In the genomic region with DNA sequence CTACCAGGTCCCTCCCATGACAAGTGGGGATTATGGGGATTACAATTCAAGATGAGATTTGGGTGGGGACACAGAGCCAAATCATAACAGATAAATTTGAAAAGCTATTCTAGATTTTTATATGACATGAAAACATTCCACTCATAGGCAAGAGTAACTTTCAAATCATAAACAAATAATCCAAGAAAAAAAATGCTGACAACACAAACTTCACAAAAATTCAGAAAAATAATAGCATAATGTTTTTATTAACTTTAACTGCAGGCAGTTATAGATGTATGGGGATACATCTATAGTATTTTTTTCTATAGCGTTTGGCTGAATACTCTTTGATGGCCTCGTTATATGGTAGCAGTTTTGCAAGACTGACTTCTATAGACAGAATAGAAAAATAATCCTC, we compare ENCODE assay signal across 4 cellular contexts.
A peak's percentile ranks its signal among the peaks of the same experiment; 100 is the strongest.
TF ChIP-seq lines count a peak whose summit lies in the region.

No MANE protein-coding gene starts in this region.

TF ChIP-seq in HepG2, 621 proteins besides CTCF, POLR2A, EP300 and RAD21:
- TF ChIP-seq, protein P1, sequence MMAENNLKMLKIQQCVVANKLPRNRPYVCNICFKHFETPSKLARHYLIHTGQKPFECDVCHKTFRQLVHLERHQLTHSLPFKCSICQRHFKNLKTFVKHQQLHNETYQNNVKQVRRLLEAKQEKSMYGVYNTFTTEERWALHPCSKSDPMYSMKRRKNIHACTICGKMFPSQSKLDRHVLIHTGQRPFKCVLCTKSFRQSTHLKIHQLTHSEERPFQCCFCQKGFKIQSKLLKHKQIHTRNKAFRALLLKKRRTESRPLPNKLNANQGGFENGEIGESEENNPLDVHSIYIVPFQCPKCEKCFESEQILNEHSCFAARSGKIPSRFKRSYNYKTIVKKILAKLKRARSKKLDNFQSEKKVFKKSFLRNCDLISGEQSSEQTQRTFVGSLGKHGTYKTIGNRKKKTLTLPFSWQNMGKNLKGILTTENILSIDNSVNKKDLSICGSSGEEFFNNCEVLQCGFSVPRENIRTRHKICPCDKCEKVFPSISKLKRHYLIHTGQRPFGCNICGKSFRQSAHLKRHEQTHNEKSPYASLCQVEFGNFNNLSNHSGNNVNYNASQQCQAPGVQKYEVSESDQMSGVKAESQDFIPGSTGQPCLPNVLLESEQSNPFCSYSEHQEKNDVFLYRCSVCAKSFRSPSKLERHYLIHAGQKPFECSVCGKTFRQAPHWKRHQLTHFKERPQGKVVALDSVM (CRISPR knock-in tag; IDR thresholded peaks at IDR 0.05), result no peak
- TF ChIP-seq, protein P2, sequence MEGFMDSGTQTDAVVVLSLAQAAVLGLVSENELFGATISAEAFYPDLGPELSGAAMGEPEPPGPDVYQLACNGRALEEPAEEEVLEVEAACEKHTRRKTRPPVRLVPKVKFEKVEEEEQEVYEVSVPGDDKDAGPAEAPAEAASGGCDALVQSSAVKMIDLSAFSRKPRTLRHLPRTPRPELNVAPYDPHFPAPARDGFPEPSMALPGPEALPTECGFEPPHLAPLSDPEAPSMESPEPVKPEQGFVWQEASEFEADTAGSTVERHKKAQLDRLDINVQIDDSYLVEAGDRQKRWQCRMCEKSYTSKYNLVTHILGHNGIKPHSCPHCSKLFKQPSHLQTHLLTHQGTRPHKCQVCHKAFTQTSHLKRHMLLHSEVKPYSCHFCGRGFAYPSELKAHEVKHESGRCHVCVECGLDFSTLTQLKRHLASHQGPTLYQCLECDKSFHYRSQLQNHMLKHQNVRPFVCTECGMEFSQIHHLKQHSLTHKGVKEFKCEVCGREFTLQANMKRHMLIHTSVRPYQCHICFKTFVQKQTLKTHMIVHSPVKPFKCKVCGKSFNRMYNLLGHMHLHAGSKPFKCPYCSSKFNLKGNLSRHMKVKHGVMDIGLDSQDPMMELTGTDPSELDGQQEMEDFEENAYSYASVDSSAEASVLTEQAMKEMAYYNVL (CRISPR knock-in tag; IDR thresholded peaks at IDR 0.05; ENCODE audit: borderline replicate concordance), result no peak
- TF ChIP-seq MAFF (IDR thresholded peaks at IDR 0.05; ENCODE audit: low read depth, low read length) (peak; percentile 69; the same call in 1 of the 2 replicates), MAFK (conservative IDR thresholded peaks at IDR 0.05 in 1 of 2, IDR thresholded peaks at IDR 0.05 in 1 of 2; ENCODE audit: low read length in 2 of 2) (peak; percentile 52 to 86)

TF ChIP-seq in A549, 52 proteins besides CTCF, POLR2A, EP300 and RAD21:
- TF ChIP-seq MAFK (IDR thresholded peaks at IDR 0.05; ENCODE audit: partially characterized antibody), result peak; percentile 79
- no peak for TF ChIP-seq RCOR1 (IDR thresholded peaks at IDR 0.05; ENCODE audit: low read depth, low read length)

TF ChIP-seq in IMR-90, 13 proteins besides CTCF, POLR2A, EP300 and RAD21:
- TF ChIP-seq SMC3 (IDR thresholded peaks at IDR 0.05; ENCODE audit: low read depth, low read length) (no peak), CEBPB (IDR thresholded peaks at IDR 0.05; ENCODE audit: low read depth, low read length) (no peak), MAFK (IDR thresholded peaks at IDR 0.05; ENCODE audit: low read depth, low read length) (peak; percentile 77), BHLHE40 (IDR thresholded peaks at IDR 0.05; ENCODE audit: low read depth, low read length) (no peak), CHD1 (IDR thresholded peaks at IDR 0.05; ENCODE audit: low read depth, low read length) (no peak), MXI1 (IDR thresholded peaks at IDR 0.05; ENCODE audit: borderline replicate concordance, low read depth, low read length) (no peak), NFE2L2 (IDR thresholded peaks at IDR 0.05; ENCODE audit: low read depth, low read length) (no peak), RCOR1 (IDR thresholded peaks at IDR 0.05; ENCODE audit: insufficient replicate concordance, low read length) (no peak)
- TF ChIP-seq, protein P3, sequence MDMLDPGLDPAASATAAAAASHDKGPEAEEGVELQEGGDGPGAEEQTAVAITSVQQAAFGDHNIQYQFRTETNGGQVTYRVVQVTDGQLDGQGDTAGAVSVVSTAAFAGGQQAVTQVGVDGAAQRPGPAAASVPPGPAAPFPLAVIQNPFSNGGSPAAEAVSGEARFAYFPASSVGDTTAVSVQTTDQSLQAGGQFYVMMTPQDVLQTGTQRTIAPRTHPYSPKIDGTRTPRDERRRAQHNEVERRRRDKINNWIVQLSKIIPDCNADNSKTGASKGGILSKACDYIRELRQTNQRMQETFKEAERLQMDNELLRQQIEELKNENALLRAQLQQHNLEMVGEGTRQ (IDR thresholded peaks at IDR 0.05; ENCODE audit: low read depth, low read length), result no peak

TF ChIP-seq in K562, 482 proteins besides CTCF, POLR2A, EP300 and RAD21:
- peak; percentile 81 for TF ChIP-seq ZNF316 (IDR thresholded peaks at IDR 0.05)
- TF ChIP-seq MAFK (IDR thresholded peaks at IDR 0.05; ENCODE audit: low read length), result peak; percentile 41; the same call in 1 of the 2 replicates
- TF ChIP-seq C11orf30 (IDR thresholded peaks at IDR 0.05; ENCODE audit: low read depth), result peak; percentile 60
- TF ChIP-seq GATAD2B (IDR thresholded peaks at IDR 0.05; ENCODE audit: borderline replicate concordance), result no peak
- TF ChIP-seq MAFG (tag; conservative IDR thresholded peaks at IDR 0.05), result peak; percentile 55
- no peak for TF ChIP-seq KLF16 (IDR thresholded peaks at IDR 0.05)
- no peak for TF ChIP-seq ZNF134 (CRISPR knock-in tag; conservative IDR thresholded peaks at IDR 0.05)
- TF ChIP-seq ETV6 (IDR thresholded peaks at IDR 0.05; ENCODE audit: borderline replicate concordance in 1 of 2, low read depth in 2 of 2, low read length in 1 of 2), result no peak
- no peak for TF ChIP-seq ETV6 (CRISPR knock-in tag; IDR thresholded peaks at IDR 0.05; ENCODE audit: borderline replicate concordance)
TF ChIP-seq in K562: peak in this region for 4.
